In the genomic region with DNA sequence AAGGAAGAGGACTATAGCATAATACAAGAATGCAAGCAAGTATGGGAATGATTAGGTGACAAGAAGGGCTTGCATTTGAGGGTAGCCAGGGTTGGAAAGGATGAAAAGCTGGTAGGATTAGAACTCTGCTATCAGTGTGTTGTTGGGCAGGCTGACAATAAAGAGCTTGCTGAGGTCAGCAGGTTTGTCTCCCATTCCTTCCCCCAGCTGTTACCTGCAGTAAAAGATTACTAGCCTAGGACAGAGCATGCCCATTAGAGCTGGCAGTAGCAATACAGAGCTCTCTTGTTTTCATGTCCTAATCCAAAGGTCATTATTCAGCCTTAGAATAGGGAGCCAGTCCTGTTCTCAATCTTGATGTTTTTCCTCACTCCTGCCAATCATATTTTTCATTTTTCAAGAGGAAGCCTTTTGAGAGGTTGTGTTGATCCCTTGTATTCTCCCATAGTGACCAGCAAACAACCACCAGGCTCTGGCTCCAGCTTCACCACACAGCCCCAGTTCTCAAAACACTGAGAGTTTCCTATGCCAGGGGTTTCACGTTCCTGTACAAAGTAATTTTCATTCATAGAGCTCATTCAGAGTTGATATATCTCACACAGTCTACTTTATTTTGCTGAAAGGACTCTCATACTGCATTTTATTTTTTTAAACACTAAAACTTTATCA, we compare ENCODE assay signal across 21 cellular contexts.
DNase-seq lines count a peak whose midpoint lies in the region; ATAC-seq, FAIRE-seq and TF ChIP-seq lines count a peak whose summit lies in the region.
"Had no signal": no experiment of that assay in that cellular context is flagged by ENCODE, and none has a peak within 500 bp of the region (broad histone marks: within the 10 kb centered on the region; RNA-seq: fewer than 3 reads in every experiment).

No MANE protein-coding gene starts in this region.

- intact Hi-C loops in HepG2 (cut with micrococcal nuclease; ENCODE audit: unreplicated experiment), result no loop called here
- intact Hi-C loops in right lobe of liver (cut with DNase I), result no loop called here

- H2BK15ac ChIP-seq in H1 (ENCODE audit: low read length) (no peak overlapping the region), H9 (ENCODE audit: low read depth, low read length) (no peak overlapping the region)

- H3K36me3 ChIP-seq in HepG2 (replicated peaks in 1 of 2; ENCODE audit: control insufficient read depth in 1 of 2, insufficient read depth in 2 of 2, low read length in 2 of 2) (no peaks in the 10 kb centered on the region), right lobe of liver (no peaks in the 10 kb centered on the region), H1 (ENCODE audit: control insufficient read depth in 2 of 4, insufficient read depth in 4 of 4, low read length in 3 of 4) (no peaks in the 10 kb centered on the region), neural progenitor cell (no peaks in the 10 kb centered on the region), tibial nerve (no peaks in the 10 kb centered on the region)
- H3K36me3 ChIP-seq: BLaER1 had no signal

- no TSS peak for BruUV-seq in HepG2 (replicated peaks; lab: Mats Ljungman, UMichigan)

- CTCF ChIA-PET in HepG2 (lab: Yijun Ruan, JAX; ENCODE audit: low intra/inter-chr PET ratio, low total read pairs) (no interaction called here), H1 (lab: Charles Lee; ENCODE audit: partially characterized antibody) (interaction anchor here (0.7 kb wide), 1 partner anchor 28 kb away, joined by 3 read pairs; no protein-coding TSS in a partner anchor)

- H3K56ac ChIP-seq in H1 (replicated peaks; ENCODE audit: insufficient read length, low read depth, low read length) (no peak overlapping the region), H9 (ENCODE audit: insufficient read length, low read depth, low read length) (no peak overlapping the region)

- H3K79me2 ChIP-seq in HepG2 (ENCODE audit: insufficient read depth, low read length) (no peaks in the 10 kb centered on the region), H1 (ENCODE audit: control insufficient read depth in 1 of 2, insufficient read depth in 2 of 2, low read length in 2 of 2) (no peaks in the 10 kb centered on the region), neural progenitor cell (ENCODE audit: low read depth) (no peaks in the 10 kb centered on the region), H9 (ENCODE audit: insufficient read depth, low read length) (no peaks in the 10 kb centered on the region)

- TF ChIP-seq RAD21 in HepG2 (CRISPR knock-in tag; IDR thresholded peaks at IDR 0.05) (no peak), H1 (IDR thresholded peaks at IDR 0.05 in 1 of 2, conservative IDR thresholded peaks at IDR 0.05 in 1 of 2; ENCODE audit: low read depth in 2 of 2, low read length in 2 of 2) (no peak)

- H3K4me3 Mint-ChIP-seq in neural progenitor cell (no peak overlapping the region), H9 (no peak overlapping the region)
- H3K4me3 Mint-ChIP-seq: CD14-positive monocyte; CD4-positive, alpha-beta memory T cell; HFFc6; IgD-negative memory B cell had no signal

- H3K9me3 Mint-ChIP-seq in neural progenitor cell (peaks cover 4% of the 10 kb centered on the region), H9 (no peaks in the 10 kb centered on the region)
- H3K9me3 Mint-ChIP-seq: CD4-positive, alpha-beta memory T cell; HFFc6 had no signal

- in situ Hi-C loops in HepG2 (cut with HindIII; ENCODE audit: extremely low pct_ligation_motif_present, low pct_unique_long_range_greater_than_20kb), result no loop called here

- H4K91ac ChIP-seq in H1 (replicated peaks; ENCODE audit: insufficient read length, low read length) (no peak overlapping the region), H9 (ENCODE audit: insufficient read length, low read depth, low read length) (no peak overlapping the region)

- no peak overlapping the region for H3K4ac ChIP-seq in H1 (replicated peaks; ENCODE audit: insufficient read length, low read depth, low read length)
- H3K4ac ChIP-seq in H9 (ENCODE audit: low read depth, low read length), result no peak overlapping the region

- ATAC-seq in HepG2 (no peak), right lobe of liver (no peak)
- ATAC-seq: GM12878, HCT116 had no signal

- H3K14ac ChIP-seq in H1 (ENCODE audit: insufficient read length) (no peak overlapping the region), H9 (ENCODE audit: insufficient read depth, low read length) (no peak overlapping the region)

- POLR2A ChIA-PET in HepG2 (lab: Yijun Ruan, JAX), result no interaction called here
- POLR2A ChIA-PET in H1 (lab: Charles Lee; ENCODE audit: partially characterized antibody), result no interaction called here

- no peak for TF ChIP-seq POLR2A in HepG2 (IDR thresholded peaks at IDR 0.05; ENCODE audit: insufficient read depth in 1 of 2, low read depth in 2 of 2, low read length in 2 of 2)
- no peak for TF ChIP-seq POLR2A in right lobe of liver (IDR thresholded peaks at IDR 0.05)
- TF ChIP-seq POLR2A in H1 (IDR thresholded peaks at IDR 0.05; ENCODE audit: control extremely low read depth in 1 of 2, low read depth in 2 of 2, low read length in 2 of 2), result no peak
- TF ChIP-seq POLR2A in tibial nerve (IDR thresholded peaks at IDR 0.05), result no peak

- TF ChIP-seq CTCF in HepG2 (CRISPR knock-in tag; IDR thresholded peaks at IDR 0.05) (no peak), right lobe of liver (IDR thresholded peaks at IDR 0.05) (no peak), H1 (IDR thresholded peaks at IDR 0.05; ENCODE audit: control extremely low read depth in 1 of 3, insufficient read depth in 1 of 3, low read depth in 1 of 3, low read length in 3 of 3) (no peak), neural progenitor cell (IDR thresholded peaks at IDR 0.05) (no peak), tibial nerve (IDR thresholded peaks at IDR 0.05) (no peak), H9 (conservative IDR thresholded peaks at IDR 0.05) (no peak)

- H4K5ac ChIP-seq in H1 (ENCODE audit: insufficient read length, low read depth, low read length) (no peak overlapping the region), H9 (ENCODE audit: insufficient read length, low read depth, low read length) (no peak overlapping the region)

- no peak overlapping the region for H2BK120ac ChIP-seq in H1 (replicated peaks; ENCODE audit: low read depth, low read length)
- H2BK120ac ChIP-seq in H9 (ENCODE audit: low read depth, low read length, poor library complexity, severe bottlenecking), result no peak overlapping the region

- H3K27me3 Mint-ChIP-seq in neural progenitor cell (ENCODE audit: insufficient read depth, low read depth) (no peaks in the 10 kb centered on the region), H9 (ENCODE audit: low read depth) (no peaks in the 10 kb centered on the region)

- H3K18ac ChIP-seq in H1 (ENCODE audit: extremely low read depth, low read length) (no peak overlapping the region), H9 (ENCODE audit: insufficient read length, low read depth, low read length) (no peak overlapping the region)

- H2AFZ ChIP-seq in HepG2 (ENCODE audit: low read length) (no peak overlapping the region), H1 (ENCODE audit: low read length) (0 out of 2 replicates have a peak overlapping the region, but pooled peaks have one; percentile 24), neural progenitor cell (replicated peaks) (peak overlapping the region; percentile 3), H9 (ENCODE audit: low read length) (no peak overlapping the region)

- no peak overlapping the region for H2BK12ac ChIP-seq in H1 (ENCODE audit: low read depth, low read length)
- H2BK12ac ChIP-seq in H9 (ENCODE audit: insufficient read length, low read depth, low read length), result no peak overlapping the region

- FAIRE-seq in HepG2 (lab: Jason Lieb, UNC) (no peak), H1 (lab: Jason Lieb, UNC) (no peak)
- FAIRE-seq: GM12878, H54 had no signal

- H3K9ac ChIP-seq in HepG2 (ENCODE audit: insufficient read depth, low read depth, low read length), result no peak overlapping the region
- no peak overlapping the region for H3K9ac ChIP-seq in H1 (replicated peaks in 1 of 4; ENCODE audit: extremely low read depth in 1 of 4, low read depth in 3 of 4, low read length in 3 of 4)
- no peak overlapping the region for H3K9ac ChIP-seq in neural progenitor cell
- H3K9ac ChIP-seq in H9 (ENCODE audit: extremely low read depth, insufficient read length, low read length), result no peak overlapping the region
- H3K9ac ChIP-seq: BLaER1 had no signal

- no peaks in the 10 kb centered on the region for H3F3A ChIP-seq in neural progenitor cell (ENCODE audit: low read depth)

- TF ChIP-seq EP300 in HepG2 (IDR thresholded peaks at IDR 0.05; ENCODE audit: low read depth in 2 of 2, low read length in 2 of 2), result no peak
- no peak for TF ChIP-seq EP300 in HepG2 (CRISPR knock-in tag; IDR thresholded peaks at IDR 0.05; ENCODE audit: borderline replicate concordance)
- no peak for TF ChIP-seq EP300 in H1 (IDR thresholded peaks at IDR 0.05; ENCODE audit: borderline replicate concordance in 1 of 2, low read depth in 2 of 2, low read length in 2 of 2)
- TF ChIP-seq EP300 in tibial nerve (IDR thresholded peaks at IDR 0.05), result peak; percentile 32 to 53

- 0% methylated on average over 1 of the region's 1 CpG for WGBS in HepG2 (ENCODE audit: low lambda C conversion rate)
- 64% methylated on average over 1 of the region's 1 CpG for WGBS in right lobe of liver (ENCODE audit: insufficient coverage, low coverage, low lambda C conversion rate, missing lambda C conversion rate)
- WGBS in H1 (ENCODE audit: extremely low coverage in 1 of 2, insufficient coverage in 1 of 2, insufficient read length in 1 of 2, insufficient replicate concordance in 2 of 2, low coverage in 1 of 2, low lambda C conversion rate in 2 of 2, missing lambda C conversion rate in 1 of 2), 2 experiments, result 90% methylated on average over 1 of the region's 1 CpG; no CpG with 5 or more reads in 1 of the 2 experiments
- WGBS in tibial nerve, 2 donors, result 30 to 42% methylated on average over 1 of the region's 1 CpG
- no CpG with 5 or more reads among the region's 1 CpG for WGBS in H9 (ENCODE audit: extremely low coverage, insufficient read length, low lambda C conversion rate)

- H3K4me1 Mint-ChIP-seq in neural progenitor cell, result peaks cover 6% of the 10 kb centered on the region
- H3K4me1 Mint-ChIP-seq in H9, result no peaks in the 10 kb centered on the region
- H3K4me1 Mint-ChIP-seq: CD4-positive, alpha-beta memory T cell; IgD-negative memory B cell had no signal

- H3K27ac ChIP-seq in HepG2 (ENCODE audit: extremely low read length, insufficient read depth, low read length) (no peak overlapping the region), right lobe of liver (no peak overlapping the region), H1 (ENCODE audit: low read depth, low read length) (no peak overlapping the region), neural progenitor cell (no peak overlapping the region), tibial nerve (peak overlapping the region in 2 of 4 donors; percentile 60 to 68), H9 (ENCODE audit: insufficient read length, low read depth, low read length) (no peak overlapping the region)
- H3K27ac ChIP-seq: 22Rv1, BLaER1 had no signal

- H3K4me3 ChIP-seq in HepG2 (replicated peaks in 1 of 3; ENCODE audit: insufficient read depth in 1 of 3, low read depth in 2 of 3, low read length in 3 of 3) (no peak overlapping the region), right lobe of liver (no peak overlapping the region), H1 (ENCODE audit: extremely low read depth in 1 of 4, insufficient read depth in 2 of 4, low read depth in 3 of 4, low read length in 4 of 4) (no peak overlapping the region), neural progenitor cell (no peak overlapping the region), tibial nerve (no peak overlapping the region)
- H3K4me3 ChIP-seq: BLaER1, GM12878 had no signal

- no peak overlapping the region for H2BK20ac ChIP-seq in H1 (ENCODE audit: low read length)
- no peak overlapping the region for H2BK20ac ChIP-seq in H9 (ENCODE audit: low read depth, low read length, poor library complexity, severe bottlenecking)

- H2BK5ac ChIP-seq in H1 (ENCODE audit: low read depth, low read length) (0 out of 2 replicates have a peak overlapping the region, but pooled peaks have one; percentile 5), H9 (ENCODE audit: insufficient read length, low read length) (no peak overlapping the region)

- H2AK5ac ChIP-seq in H1 (ENCODE audit: low read depth, low read length) (no peak overlapping the region), H9 (ENCODE audit: insufficient read length, low read length) (no peak overlapping the region)

- H3K23ac ChIP-seq in H1 (ENCODE audit: insufficient read length), result no peak overlapping the region
- no peak overlapping the region for H3K23ac ChIP-seq in H9 (ENCODE audit: insufficient read length, low read depth, low read length)

- H4K20me1 ChIP-seq in HepG2 (ENCODE audit: insufficient read depth, low read length) (no peaks in the 10 kb centered on the region), H1 (replicated peaks in 1 of 2; ENCODE audit: control insufficient read depth in 1 of 2, insufficient read depth in 2 of 2, low read length in 2 of 2) (no peaks in the 10 kb centered on the region), neural progenitor cell (ENCODE audit: low read depth) (no peaks in the 10 kb centered on the region), H9 (ENCODE audit: control insufficient read depth, insufficient read depth, insufficient read length) (no peaks in the 10 kb centered on the region)
- H4K20me1 ChIP-seq: BLaER1 had no signal

- DNase-seq in HepG2 (ENCODE audit: low spot score) (no peak), right lobe of liver (no peak), H1 (ENCODE audit: low read depth in 1 of 2, low spot score in 2 of 2) (no peak), neural progenitor cell (ENCODE audit: low spot score) (no peak), tibial nerve (ENCODE audit: low spot score in 2 of 2) (no peak), HUDEP-2 (lab: John Stamatoyannopoulos, UW; ENCODE audit: unreplicated experiment in 76 of 76) (no peak), H9 (no peak)
- no peak for DNase-seq in activated CD8-positive, alpha-beta memory T cell treated with anti-CD3 and anti-CD28 coated beads for 24 hours
- DNase-seq: Calu3; CD4-positive, alpha-beta memory T cell; DMS79 treated with DMSO at 0.1 percent for 48 hours; GF-D8; HFFc6; KBM-7 had no signal

- H3K36me3 Mint-ChIP-seq in neural progenitor cell (no peaks in the 10 kb centered on the region), H9 (ENCODE audit: insufficient read depth in 1 of 3, low read depth in 3 of 3) (no peaks in the 10 kb centered on the region)
- H3K36me3 Mint-ChIP-seq: CD14-positive monocyte; CD4-positive, alpha-beta memory T cell; IgD-negative memory B cell had no signal

- no peak overlapping the region for H3K27ac Mint-ChIP-seq in neural progenitor cell
- H3K27ac Mint-ChIP-seq in H9, result no peak overlapping the region
- H3K27ac Mint-ChIP-seq: CD14-positive monocyte; CD4-positive, alpha-beta memory T cell; HFFc6; IgD-negative memory B cell had no signal

- H3K9me3 ChIP-seq in HepG2 (ENCODE audit: low read length) (no peaks in the 10 kb centered on the region), right lobe of liver (no peaks in the 10 kb centered on the region), H1 (ENCODE audit: insufficient read depth in 2 of 2, low read depth in 1 of 2, low read length in 1 of 2) (no peaks in the 10 kb centered on the region), neural progenitor cell (ENCODE audit: low read depth) (no peaks in the 10 kb centered on the region), tibial nerve (no peaks in the 10 kb centered on the region), H9 (ENCODE audit: control insufficient read depth, low read depth, low read length) (no peaks in the 10 kb centered on the region)
- H3K9me3 ChIP-seq: BLaER1 had no signal

- H3K23me2 ChIP-seq in H1 (ENCODE audit: low read depth, low read length) (no peaks in the 10 kb centered on the region), H9 (ENCODE audit: insufficient read length, low read depth, low read length, poor library complexity, severe bottlenecking) (no peaks in the 10 kb centered on the region)

- H3K4me1 ChIP-seq in HepG2 (ENCODE audit: insufficient read depth, low read length) (no peaks in the 10 kb centered on the region), right lobe of liver (no peaks in the 10 kb centered on the region), H1 (replicated peaks in 1 of 4; ENCODE audit: control insufficient read depth in 3 of 4, insufficient read depth in 4 of 4, low read length in 3 of 4) (no peaks in the 10 kb centered on the region), neural progenitor cell (peaks cover 12% of the 10 kb centered on the region), tibial nerve (no peaks in the 10 kb centered on the region), H9 (ENCODE audit: insufficient read depth, low read length) (no peaks in the 10 kb centered on the region)
- H3K4me1 ChIP-seq: BLaER1 had no signal

- no peaks in the 10 kb centered on the region for H3K27me3 ChIP-seq in HepG2 (ENCODE audit: control insufficient read depth in 1 of 2, insufficient read depth in 2 of 2, low read length in 2 of 2)
- H3K27me3 ChIP-seq in right lobe of liver, result no peaks in the 10 kb centered on the region
- H3K27me3 ChIP-seq in H1 (replicated peaks in 1 of 4; ENCODE audit: control insufficient read depth in 3 of 4, extremely low read depth in 1 of 4, insufficient read depth in 3 of 4, low read length in 3 of 4), result no peaks in the 10 kb centered on the region
- no peaks in the 10 kb centered on the region for H3K27me3 ChIP-seq in neural progenitor cell
- no peaks in the 10 kb centered on the region for H3K27me3 ChIP-seq in tibial nerve
- no peaks in the 10 kb centered on the region for H3K27me3 ChIP-seq in H9 (ENCODE audit: insufficient read depth, low read length)
- H3K27me3 ChIP-seq: BLaER1 had no signal

- H4K8ac ChIP-seq in H1 (ENCODE audit: extremely low read depth, insufficient read depth, low read length), result no peak overlapping the region
- no peak overlapping the region for H4K8ac ChIP-seq in H9 (replicated peaks; ENCODE audit: insufficient read length, low read depth, low read length)

- no peak overlapping the region for H3T11ph ChIP-seq in H9 (ENCODE audit: low read length)

- H3K4me2 ChIP-seq in HepG2 (ENCODE audit: low read depth, low read length) (no peak overlapping the region), H1 (ENCODE audit: insufficient read depth in 1 of 2, low read depth in 2 of 2, low read length in 2 of 2) (no peak overlapping the region), neural progenitor cell (no peak overlapping the region), H9 (ENCODE audit: insufficient read depth, insufficient read length, low read length) (no peak overlapping the region)
- H3K4me2 ChIP-seq: BLaER1 had no signal

- H3K79me1 ChIP-seq in H1 (ENCODE audit: low read depth, low read length) (no peaks in the 10 kb centered on the region), H9 (ENCODE audit: insufficient read depth, low read depth, low read length, poor library complexity, severe bottlenecking) (no peaks in the 10 kb centered on the region)

Comparison
In these comparisons a context has a peak if more than half of its experiments do, and no peak if none do; other contexts are left out.
1. H2AFZ ChIP-seq: peak in H1 (single experiment) and neural progenitor cell (single experiment); none in HepG2 (single experiment) and H9 (single experiment).